In genomic region chr22:26364066-26365015, GRCh38 we compare ENCODE assay signal across 8 cellular contexts.
DNase-seq lines count a peak whose midpoint lies in the region; ATAC-seq and TF ChIP-seq lines count a peak whose summit lies in the region.

No MANE protein-coding gene starts in this region.

- H3K4me3 ChIP-seq in SK-N-MC (no peak overlapping the region), left ventricle myocardium inferior (no peak overlapping the region)

- DNase-seq in AML-193 (lab: John Stamatoyannopoulos, UW) (peak; percentile 87 to 88), NCI-H1048 (lab: John Stamatoyannopoulos, UW) (peak; percentile 75), SK-N-MC (ENCODE audit: low read depth, low spot score) (peak; percentile 76), left ventricle myocardium inferior (peak; percentile 26), retina (peak; percentile 85)
- peak; percentile 6 for DNase-seq in activated naive CD8-positive, alpha-beta T cell treated with anti-CD3 and anti-CD28 coated beads, Interleukin-2, amount 50 U/mL, for 16 hours (ENCODE audit: low read depth, low spot score)

- H3K36me3 ChIP-seq in SK-N-MC (ENCODE audit: insufficient read depth, low read length) (no peaks in the 10 kb centered on the region), left ventricle myocardium inferior (no peaks in the 10 kb centered on the region)

- H3K9me3 ChIP-seq in SK-N-MC (ENCODE audit: low read depth, low read length) (no peaks in the 10 kb centered on the region), left ventricle myocardium inferior (replicated peaks) (no peaks in the 10 kb centered on the region)

- intact Hi-C loops in left ventricle myocardium inferior (cut with micrococcal nuclease) = loop anchor here (10.0 kb wide), 1 partner anchor 100 kb away; no protein-coding TSS in a partner anchor

- peaks cover 60% of the 10 kb centered on the region for H3K27me3 ChIP-seq in left ventricle myocardium inferior (ENCODE audit: low read depth)

- H3K27ac ChIP-seq in SK-N-MC (no peak overlapping the region), left ventricle myocardium inferior (replicated peaks) (no peak overlapping the region)

- peaks cover 8% of the 10 kb centered on the region for H3K4me1 ChIP-seq in left ventricle myocardium inferior

- no peak overlapping the region for H3K9ac ChIP-seq in SK-N-MC (ENCODE audit: insufficient read length)

- peak; percentile 72 for ATAC-seq in GM19372 (IDR thresholded peaks at IDR 0.05; ENCODE audit: low read depth, unreplicated experiment)
- no peak for ATAC-seq in HG02571 (IDR thresholded peaks at IDR 0.05; ENCODE audit: unreplicated experiment)

- TF ChIP-seq CTCF in left ventricle myocardium inferior (IDR thresholded peaks at IDR 0.05; ENCODE audit: borderline replicate concordance) = peak; percentile 71

Comparison
In these comparisons a context has a peak if more than half of its experiments do, and no peak if none do; other contexts are left out.
1. DNase-seq: peak in every context shown above with its lines; median percentile 88 in AML-193; 85 in retina; 76 in SK-N-MC; 75 in NCI-H1048; 26 in left ventricle myocardium inferior; 6 in activated naive CD8-positive, alpha-beta T cell treated with anti-CD3 and anti-CD28 coated beads, Interleukin-2, amount 50 U/mL, for 16 hours.